ENCODE assay signal across 34 cellular contexts in genomic region chr15:39706252-39706651, GRCh38.
"Had no signal": no experiment of that assay in that cellular context is flagged by ENCODE, and none has a peak within 500 bp of the region (broad histone marks: within the 10 kb centered on the region; RNA-seq: fewer than 3 reads in every experiment).

No MANE protein-coding gene starts in this region.

- ATAC-seq: activated CD8-positive, alpha-beta T cell treated with anti-CD3 and anti-CD28 coated beads for 36 hours; activated naive CD4-positive, alpha-beta T cell treated with anti-CD3 and anti-CD28 coated beads, Interleukin-2, amount 50 U/mL, for 72 hours; activated T-cell treated with anti-CD3 and anti-CD28 coated beads, Interleukin-2, amount 50 U/mL, for 4 hours; activated T-cell treated with anti-CD3 and anti-CD28 coated beads, Interleukin-2, amount 50 U/mL, for 72 hours; activated T-helper 17 cell treated with anti-CD3 and anti-CD28 coated beads, Interleukin-2, amount 50 U/mL, for 72 hours; body of pancreas had no signal

- H3K4me1 ChIP-seq: adrenal gland, body of pancreas, breast epithelium had no signal

- H3K36me3 ChIP-seq: adrenal gland, brain microvascular endothelial cell, breast epithelium had no signal

- H3K9me3 ChIP-seq: adrenal gland, body of pancreas, breast epithelium had no signal

- DNase-seq: activated B cell treated with CpG ODN at 0.5 μM for 24 hours; activated CD4-positive, alpha-beta memory T cell treated with anti-CD3 and anti-CD28 coated beads for 36 hours; activated CD4-positive, alpha-beta T cell treated with anti-CD3 and anti-CD28 coated beads for 4 hours; activated CD4-positive, alpha-beta T cell treated with anti-CD3 and anti-CD28 coated beads, Interleukin-2, amount 10 ng/mL, durations not matched to agents 24 days and 14 days; activated CD4-positive, alpha-beta T cell treated with anti-CD3 and anti-CD28 coated beads, Interleukin-2, amount 50 U/mL, for 1 hour; activated CD4-positive, alpha-beta T cell treated with anti-CD3 and anti-CD28 coated beads, Interleukin-2, amount 50 U/mL, for 4 hours; activated CD4-positive, CD25-positive, alpha-beta regulatory T cell treated with anti-CD3 and anti-CD28 coated beads, Interleukin-2, amount 50 U/mL, for 72 hours; activated CD8-positive, alpha-beta memory T cell treated with anti-CD3 and anti-CD28 coated beads, Interleukin-2, amount 50 U/mL, for 4 hours; activated CD8-positive, alpha-beta T cell treated with anti-CD3 and anti-CD28 coated beads for 36 hours; activated effector memory CD4-positive, alpha-beta T cell treated with anti-CD3 and anti-CD28 coated beads, Interleukin-2, amount 50 U/mL, for 16 hours; activated gamma-delta T cell treated with Interleukin-2 at 50 U/mL for 16 hours; activated naive CD4-positive, alpha-beta T cell; activated naive CD4-positive, alpha-beta T cell treated with anti-CD3 and anti-CD28 coated beads for 36 hours; activated naive CD4-positive, alpha-beta T cell treated with anti-CD3 and anti-CD28 coated beads, Interleukin-2, amount 50 U/mL, for 16 hours; activated naive CD8-positive, alpha-beta T cell treated with anti-CD3 and anti-CD28 coated beads for 36 hours; activated T-cell treated with anti-CD3 and anti-CD28 coated beads for 4 hours; activated T-cell treated with anti-CD3 and anti-CD28 coated beads, Interleukin-2, amount 50 U/mL, for 1 hour; activated T-cell treated with anti-CD3 and anti-CD28 coated beads, Interleukin-2, amount 50 U/mL, for 4 hours; activated T-cell treated with anti-CD3 and anti-CD28 coated beads, Interleukin-2, amount 50 U/mL, for 72 hours; adrenal gland; amniotic stem cell; aorta; body of pancreas; brain microvascular endothelial cell; central memory CD4-positive, alpha-beta T cell; T-helper 1 cell; T-helper 2 cell; T-helper 9 cell had no signal

- FAIRE-seq: astrocyte, TTC549 had no signal

- H3K27ac ChIP-seq: adrenal gland, body of pancreas, brain microvascular endothelial cell, breast epithelium, VCaP had no signal

- H3K27me3 ChIP-seq: body of pancreas, brain microvascular endothelial cell, breast epithelium had no signal

- H3K4me3 ChIP-seq: adrenal gland, body of pancreas, breast epithelium had no signal
